ENCODE assay signal across 8 cellular contexts in the genomic region with DNA sequence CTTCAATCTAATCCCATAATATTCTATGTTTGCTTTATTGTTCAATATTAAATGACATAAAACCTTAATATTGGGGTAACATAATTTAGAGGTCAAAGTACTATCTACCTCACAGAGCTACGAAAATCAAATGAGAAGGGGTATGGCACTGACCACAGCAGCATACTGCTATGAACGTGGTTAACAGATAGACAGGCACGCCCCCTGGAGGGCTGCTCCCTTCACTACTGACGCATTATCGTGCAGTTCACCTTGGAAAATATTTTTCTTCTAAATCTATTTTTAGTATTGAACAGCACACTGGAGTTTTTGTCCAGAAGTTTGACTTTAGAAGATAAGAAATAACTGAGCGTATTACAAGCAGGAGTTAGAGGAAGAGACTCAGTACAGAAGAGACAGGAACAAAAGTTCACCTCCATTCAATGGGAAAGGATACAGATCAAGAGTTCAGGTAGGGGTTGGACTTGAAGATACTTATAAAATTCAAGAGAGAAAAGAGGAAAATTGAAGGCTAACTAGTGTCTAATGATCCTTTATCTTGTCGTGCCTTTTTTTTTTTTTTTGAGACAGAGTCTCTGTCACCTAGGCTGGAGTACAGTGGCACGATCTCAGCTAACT. TPM values are rescaled to one million over a fixed set of nuclear protein-coding genes. Genes with fewer than 3 reads are reported as not detected.
DNase-seq lines count a peak whose midpoint lies in the region; ATAC-seq, FAIRE-seq and TF ChIP-seq lines count a peak whose summit lies in the region.

No MANE protein-coding gene starts in this region.

- no peaks in the 10 kb centered on the region for H3K27me3 Mint-ChIP-seq in CD8-positive, alpha-beta T cell (ENCODE audit: low read depth)
- no peaks in the 10 kb centered on the region for H3K27me3 Mint-ChIP-seq in activated naive CD8-positive, alpha-beta T cell treated with anti-CD3 and anti-CD28 coated beads for 36 hours

- CTCF ChIA-PET in CD8-positive, alpha-beta T cell (lab: Charles Lee) = no interaction called here

- H3K36me3 ChIP-seq in CD8-positive, alpha-beta T cell (ENCODE audit: insufficient read depth, low read length) = no peaks in the 10 kb centered on the region
- H3K36me3 ChIP-seq in NT2/D1 (ENCODE audit: insufficient read depth, insufficient read length, low read length) (peaks cover 10% of the 10 kb centered on the region), right atrium auricular region (no peaks in the 10 kb centered on the region), small intestine (ENCODE audit: control insufficient read depth in 2 of 2, insufficient read depth in 2 of 2, low read length in 2 of 2) (no peaks in the 10 kb centered on the region)

- FAIRE-seq in small intestine (lab: Jason Lieb, UNC) = no peak

- intact Hi-C loops in CD8-positive, alpha-beta T cell (cut with DNase I, micrococcal nuclease) = no loop called here

- no peak overlapping the region for H3K27ac Mint-ChIP-seq in CD8-positive, alpha-beta T cell
- H3K27ac Mint-ChIP-seq in activated naive CD8-positive, alpha-beta T cell treated with anti-CD3 and anti-CD28 coated beads for 36 hours = no peak overlapping the region

- H3K4me3 ChIP-seq in CD8-positive, alpha-beta T cell (ENCODE audit: low read depth, low read length) = no peak overlapping the region
- H3K4me3 ChIP-seq in NT2/D1 (ENCODE audit: insufficient read length, low read depth) = no peak overlapping the region
- no peak overlapping the region for H3K4me3 ChIP-seq in right atrium auricular region
- H3K4me3 ChIP-seq in small intestine (ENCODE audit: low read depth in 1 of 2, low read length in 2 of 2) = no peak overlapping the region

- no peaks in the 10 kb centered on the region for H3K4me1 Mint-ChIP-seq in CD8-positive, alpha-beta T cell (ENCODE audit: low read depth)
- H3K4me1 Mint-ChIP-seq in activated naive CD8-positive, alpha-beta T cell treated with anti-CD3 and anti-CD28 coated beads for 36 hours = no peaks in the 10 kb centered on the region

- POLR2A ChIA-PET in CD8-positive, alpha-beta T cell (lab: Charles Lee) = no interaction called here

- no peaks in the 10 kb centered on the region for H3K4me1 ChIP-seq in CD8-positive, alpha-beta T cell (ENCODE audit: insufficient read depth, low read length)
- H3K4me1 ChIP-seq in NT2/D1 (ENCODE audit: insufficient read depth, insufficient read length) (no peaks in the 10 kb centered on the region), right atrium auricular region (no peaks in the 10 kb centered on the region), small intestine (ENCODE audit: control insufficient read depth in 2 of 2, insufficient read depth in 1 of 2, low read depth in 1 of 2, low read length in 1 of 2) (no peaks in the 10 kb centered on the region)

- no peaks in the 10 kb centered on the region for H3K9me3 Mint-ChIP-seq in CD8-positive, alpha-beta T cell
- no peaks in the 10 kb centered on the region for H3K9me3 Mint-ChIP-seq in activated naive CD8-positive, alpha-beta T cell treated with anti-CD3 and anti-CD28 coated beads for 36 hours

- ATAC-seq in CD8-positive, alpha-beta T cell = peak; percentile 34
- ATAC-seq in GM18909 (IDR thresholded peaks at IDR 0.05; ENCODE audit: poor library complexity, unreplicated experiment) (peak; percentile 97), HG03066 (IDR thresholded peaks at IDR 0.05; ENCODE audit: low read depth, unreplicated experiment) (peak; percentile 94)

- no peak overlapping the region for H3K27ac ChIP-seq in CD8-positive, alpha-beta T cell (ENCODE audit: low read depth, low read length)
- no peak overlapping the region for H3K27ac ChIP-seq in right atrium auricular region
- no peak overlapping the region for H3K27ac ChIP-seq in small intestine (ENCODE audit: low read depth in 1 of 2, low read length in 1 of 2)

- peaks cover 52% of the 10 kb centered on the region for H3K36me3 Mint-ChIP-seq in CD8-positive, alpha-beta T cell
- peaks cover 11% of the 10 kb centered on the region for H3K36me3 Mint-ChIP-seq in activated naive CD8-positive, alpha-beta T cell treated with anti-CD3 and anti-CD28 coated beads for 36 hours

- peak in 2 of 7 experiments; percentile 15 to 24 for DNase-seq in CD8-positive, alpha-beta T cell
- DNase-seq in NT2/D1 (ENCODE audit: low read depth, low spot score) = peak; percentile 30
- peak; percentile 18 for DNase-seq in activated naive CD8-positive, alpha-beta T cell treated with anti-CD3 and anti-CD28 coated beads for 36 hours
- DNase-seq in right atrium auricular region (ENCODE audit: low spot score) = no peak
- peak; percentile 37 for DNase-seq in small intestine
- DNase-seq in DMS153 treated with DMSO at 0.1 percent for 48 hours (lab: John Stamatoyannopoulos, UW; ENCODE audit: unreplicated experiment) = no peak

- H3K4me3 Mint-ChIP-seq in CD8-positive, alpha-beta T cell = no peak overlapping the region
- no peak overlapping the region for H3K4me3 Mint-ChIP-seq in activated naive CD8-positive, alpha-beta T cell treated with anti-CD3 and anti-CD28 coated beads for 36 hours

- no peaks in the 10 kb centered on the region for H3K27me3 ChIP-seq in CD8-positive, alpha-beta T cell (ENCODE audit: insufficient read depth, low read length)
- H3K27me3 ChIP-seq in NT2/D1 (ENCODE audit: insufficient read depth, insufficient read length) (no peaks in the 10 kb centered on the region), right atrium auricular region (no peaks in the 10 kb centered on the region), small intestine (ENCODE audit: control insufficient read depth in 2 of 2, insufficient read depth in 2 of 2, low read length in 2 of 2) (no peaks in the 10 kb centered on the region)

- H3K9me3 ChIP-seq in CD8-positive, alpha-beta T cell (ENCODE audit: low read length) = no peaks in the 10 kb centered on the region
- no peaks in the 10 kb centered on the region for H3K9me3 ChIP-seq in NT2/D1 (ENCODE audit: insufficient read depth, low read length)
- H3K9me3 ChIP-seq in right atrium auricular region = no peaks in the 10 kb centered on the region
- no peaks in the 10 kb centered on the region for H3K9me3 ChIP-seq in small intestine (ENCODE audit: control insufficient read depth, low read depth)

- 23 to 33% (median 32%) methylated on average over 8 of the region's 8 CpGs for WGBS in small intestine, 3 donors

- peak; percentile 42 for TF ChIP-seq CTCF in CD8-positive, alpha-beta T cell (IDR thresholded peaks at IDR 0.05)
- peak; percentile 42 to 78 for TF ChIP-seq CTCF in right atrium auricular region (IDR thresholded peaks at IDR 0.05)

- H3K9ac ChIP-seq in NT2/D1 (ENCODE audit: insufficient read length, low read depth) = no peak overlapping the region

RNA-seq across cellular contexts. Expression of a gene that starts 22.7 kb away (rescaled TPM):
- 10 to 100 TPM; 17.2 to 18.6 TPM for total RNA-seq in CD8-positive, alpha-beta T cell
- 1 to 10 TPM; 8.1 to 8.4 TPM for total RNA-seq in activated naive CD8-positive, alpha-beta T cell treated with anti-CD3 and anti-CD28 coated beads for 36 hours
- 1 to 10 TPM; 4.5 to 9.5 TPM for total RNA-seq in right atrium auricular region
- 1 to 10 TPM in 1 of 3 donors, under 1 TPM in 2; 0.22 to 2.4 (median 0.54) TPM for polyA plus RNA-seq in small intestine

Comparison
In these comparisons a context has a peak if more than half of its experiments do, and no peak if none do; other contexts are left out.
1. ATAC-seq: peak in every context shown above with its lines; median percentile 97 in GM18909; 94 in HG03066; 34 in CD8-positive, alpha-beta T cell.
2. DNase-seq: peak in NT2/D1 (single experiment), activated naive CD8-positive, alpha-beta T cell treated with anti-CD3 and anti-CD28 coated beads for 36 hours (single experiment) and small intestine (single experiment); none in right atrium auricular region (single experiment) and DMS153 treated with DMSO at 0.1 percent for 48 hours (single experiment).